18 cellular contexts compared by ENCODE assay signal in genomic region chr6:151060742-151061100, GRCh38.
DNase-seq lines count a peak whose midpoint lies in the region; ATAC-seq and TF ChIP-seq lines count a peak whose summit lies in the region.
"Had no signal": no experiment of that assay in that cellular context is flagged by ENCODE, and none has a peak within 500 bp of the region (broad histone marks: within the 10 kb centered on the region; RNA-seq: fewer than 3 reads in every experiment).

No MANE protein-coding gene starts in this region.

- intact Hi-C loops in PC-3 (cut with micrococcal nuclease) (loop anchor here (1.0 to 2.0 kb wide), 4 partner anchors 8 to 264 kb away; no protein-coding TSS in a partner anchor), right lobe of liver (cut with DNase I) (no loop called here), transverse colon (cut with DNase I; ENCODE audit: low total_unique reads) (no loop called here)

- H3K4me2 ChIP-seq in PC-3 (ENCODE audit: low read length) (peak overlapping the region; percentile 57), smooth muscle cell (no peak overlapping the region)

- H3K27ac ChIP-seq in PC-3 (ENCODE audit: low read length) (peak overlapping the region; percentile 100), right lobe of liver (peak overlapping the region in 2 of 3 donors; percentile 9 to 15), smooth muscle cell (ENCODE audit: low read depth) (peak overlapping the region; percentile 85), transverse colon (peak overlapping the region in 2 of 4 donors; percentile 32 to 37)
- H3K27ac ChIP-seq: left ventricle myocardium inferior, parathyroid adenoma had no signal

- H3F3A ChIP-seq in PC-3 (ENCODE audit: low read length, unreplicated experiment) = peaks cover 9% of the 10 kb centered on the region
- peaks cover 7% of the 10 kb centered on the region for H3F3A ChIP-seq in smooth muscle cell (ENCODE audit: low read depth)

- H2AFZ ChIP-seq in PC-3 (ENCODE audit: low read length) (no peak overlapping the region), smooth muscle cell (ENCODE audit: low read depth) (no peak overlapping the region)
- H2AFZ ChIP-seq: parathyroid adenoma had no signal

- TF ChIP-seq CTCF in PC-3 (conservative IDR thresholded peaks at IDR 0.05; ENCODE audit: low read depth, low read length) = no peak
- TF ChIP-seq CTCF in choroid plexus epithelial cell (conservative IDR thresholded peaks at IDR 0.05; ENCODE audit: low read depth, low read length) = no peak
- no peak for TF ChIP-seq CTCF in right lobe of liver (IDR thresholded peaks at IDR 0.05)
- no peak for TF ChIP-seq CTCF in smooth muscle cell (IDR thresholded peaks at IDR 0.05; ENCODE audit: borderline replicate concordance, insufficient read depth, poor library complexity, severe bottlenecking)
- no peak for TF ChIP-seq CTCF in transverse colon (IDR thresholded peaks at IDR 0.05)

- in situ Hi-C loops in transverse colon (cut with MboI; ENCODE audit: low pct_ligation_motif_present in 1 of 4, low pct_unique_long_range_greater_than_20kb in 1 of 4, low sequenced_read_pairs in 3 of 4) = no loop called here

- H3K9ac ChIP-seq in PC-3 (ENCODE audit: low read length) = peak overlapping the region; percentile 96
- H3K9ac ChIP-seq in smooth muscle cell (ENCODE audit: low read depth) = peak overlapping the region; percentile 40
- H3K9ac ChIP-seq: parathyroid adenoma had no signal

- H3K27me3 ChIP-seq in PC-3 (ENCODE audit: low read length) (no peaks in the 10 kb centered on the region), right lobe of liver (no peaks in the 10 kb centered on the region), smooth muscle cell (ENCODE audit: low read depth) (no peaks in the 10 kb centered on the region), transverse colon (no peaks in the 10 kb centered on the region)

- no peaks in the 10 kb centered on the region for H3K9me2 ChIP-seq in PC-3 (replicated peaks; ENCODE audit: low read length)

- TF ChIP-seq POLR2A in right lobe of liver (IDR thresholded peaks at IDR 0.05) (no peak), transverse colon (IDR thresholded peaks at IDR 0.05) (no peak)

- H3K79me2 ChIP-seq in PC-3 (ENCODE audit: low read length) = peaks cover 11% of the 10 kb centered on the region; the same call in 1 of the 2 replicates
- no peaks in the 10 kb centered on the region for H3K79me2 ChIP-seq in smooth muscle cell (ENCODE audit: low read depth)
- H3K79me2 ChIP-seq: parathyroid adenoma had no signal

- no peak for ATAC-seq in PC-3
- no peak for ATAC-seq in right lobe of liver

- H4K20me1 ChIP-seq in PC-3 (ENCODE audit: low read length) (no peaks in the 10 kb centered on the region), smooth muscle cell (ENCODE audit: low read depth) (no peaks in the 10 kb centered on the region)

- BruUV-seq in PC-3 (replicated peaks; lab: Mats Ljungman, UMichigan) = TSS peak; percentile 85

- DNase-seq in PC-3 (no peak), choroid plexus epithelial cell (ENCODE audit: low read depth) (peak; percentile 47), right lobe of liver (no peak), smooth muscle cell (lab: John Stamatoyannopoulos, UW; ENCODE audit: unreplicated experiment) (no peak), NCI-H1694 treated with DMSO at 0.1 percent for 48 hours (lab: John Stamatoyannopoulos, UW) (no peak), transverse colon (no peak), GF-D8 (lab: John Stamatoyannopoulos, UW) (no peak), KG1 (lab: John Stamatoyannopoulos, UW) (no peak)
- DNase-seq: activated CD4-positive, alpha-beta T cell treated with anti-CD3 and anti-CD28 coated beads for 4 hours; activated CD8-positive, alpha-beta memory T cell treated with anti-CD3 and anti-CD28 coated beads, Interleukin-2, amount 50 U/mL, for 4 hours; activated gamma-delta T cell treated with Interleukin-2 at 50 U/mL for 16 hours; GDM1; Karpas-422; left ventricle myocardium inferior; NCI-H1092 treated with DMSO at 0.1 percent for 48 hours; NCI-H2107; NCI-H524 treated with DMSO at 0.1 percent for 48 hours had no signal

- CTCF ChIA-PET in PC-3 (lab: Charles Lee) = no interaction called here

- H3K36me3 ChIP-seq in PC-3 (ENCODE audit: low read depth, low read length) (no peaks in the 10 kb centered on the region), right lobe of liver (no peaks in the 10 kb centered on the region), smooth muscle cell (ENCODE audit: low read depth) (no peaks in the 10 kb centered on the region), transverse colon (no peaks in the 10 kb centered on the region)
- H3K36me3 ChIP-seq: left ventricle myocardium inferior had no signal

- POLR2A ChIA-PET in PC-3 (lab: Charles Lee; ENCODE audit: unreplicated experiment) = no interaction called here

- no peak overlapping the region for H3K4me3 ChIP-seq in PC-3 (ENCODE audit: low read length)
- no peak overlapping the region for H3K4me3 ChIP-seq in choroid plexus epithelial cell (ENCODE audit: low read depth, low read length)
- H3K4me3 ChIP-seq in right lobe of liver = no peak overlapping the region
- H3K4me3 ChIP-seq in smooth muscle cell = no peak overlapping the region
- H3K4me3 ChIP-seq in transverse colon = no peak overlapping the region
- H3K4me3 ChIP-seq: left ventricle myocardium inferior had no signal

- TF ChIP-seq EP300 in transverse colon (IDR thresholded peaks at IDR 0.05; ENCODE audit: low read depth) = no peak

- H3K4me1 ChIP-seq in PC-3 (ENCODE audit: insufficient read depth, low read length) = peaks cover 50% of the 10 kb centered on the region
- H3K4me1 ChIP-seq in right lobe of liver = peaks cover 0 to 8% (median 0%) of the 10 kb centered on the region in 4 donors
- H3K4me1 ChIP-seq in smooth muscle cell (ENCODE audit: low read depth) = peaks cover 6% of the 10 kb centered on the region
- H3K4me1 ChIP-seq in transverse colon = peaks cover 0 to 3% (median 1%) of the 10 kb centered on the region in 4 donors
- H3K4me1 ChIP-seq: parathyroid adenoma had no signal

- WGBS in right lobe of liver (ENCODE audit: insufficient coverage, low coverage, low lambda C conversion rate, missing lambda C conversion rate) = 88% methylated on average over 5 of the region's 5 CpGs
- WGBS in smooth muscle cell (ENCODE audit: low lambda C conversion rate) = 87% methylated on average over 5 of the region's 5 CpGs
- WGBS in transverse colon (ENCODE audit: low coverage in 1 of 2), 2 donors = 93 to 97% methylated on average over 5 of the region's 5 CpGs

- H3K9me3 ChIP-seq in PC-3 (ENCODE audit: low read length) = no peaks in the 10 kb centered on the region
- H3K9me3 ChIP-seq in right lobe of liver = no peaks in the 10 kb centered on the region
- H3K9me3 ChIP-seq in smooth muscle cell (replicated peaks; ENCODE audit: low read depth) = no peaks in the 10 kb centered on the region
- no peaks in the 10 kb centered on the region for H3K9me3 ChIP-seq in transverse colon
- H3K9me3 ChIP-seq: left ventricle myocardium inferior had no signal
